In the genomic region with DNA sequence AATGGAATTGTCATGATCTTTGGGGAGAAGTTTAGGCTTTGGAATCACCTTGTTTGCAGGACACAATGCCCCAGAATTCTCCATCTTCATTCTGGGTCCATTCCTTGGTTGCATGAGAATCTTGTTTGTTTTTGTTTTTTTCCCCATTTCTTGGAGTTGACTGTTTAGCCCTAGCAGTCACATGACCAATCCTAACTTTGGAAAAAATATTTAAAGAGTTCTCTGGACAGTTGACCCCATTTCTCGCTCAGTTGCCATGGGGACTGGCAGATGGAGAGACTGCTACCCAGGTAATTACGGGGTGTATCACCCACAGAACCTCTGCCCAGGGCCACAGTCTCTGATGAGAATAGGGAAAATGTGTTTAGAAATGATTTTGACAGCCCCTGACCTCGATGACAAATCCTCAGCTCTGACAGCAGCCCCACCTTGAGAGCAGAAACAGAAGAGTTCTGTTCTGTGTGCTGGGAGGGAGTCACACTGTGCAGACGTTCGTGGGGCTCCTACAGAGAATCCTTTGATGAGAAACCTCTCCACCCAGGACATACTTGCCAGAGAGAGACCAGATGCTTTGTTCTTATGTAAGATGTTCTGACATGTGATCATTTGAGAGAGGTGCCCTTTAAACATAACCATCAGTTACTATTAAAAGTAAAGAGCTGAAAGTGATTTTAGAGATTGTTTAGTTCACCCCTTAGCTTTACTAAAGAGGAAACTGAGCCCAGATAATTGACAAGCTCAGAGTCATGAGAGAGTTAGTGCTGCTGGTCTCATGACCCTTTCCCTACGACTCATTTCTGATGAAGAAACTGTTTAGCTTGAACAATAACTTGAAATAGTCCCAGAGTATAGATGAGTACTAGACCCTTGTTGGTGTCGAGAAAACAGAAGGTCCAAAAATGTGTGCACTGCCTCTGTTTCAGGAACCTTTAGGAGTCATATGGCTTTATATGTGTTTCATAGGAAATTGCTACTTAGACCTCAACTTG, we compare ENCODE assay signal across 21 cellular contexts. TPM values are rescaled to one million over a fixed set of nuclear protein-coding genes. Genes with fewer than 3 reads are reported as not detected.
DNase-seq lines count a peak whose midpoint lies in the region; ATAC-seq and TF ChIP-seq lines count a peak whose summit lies in the region.
"Had no signal": no experiment of that assay in that cellular context is flagged by ENCODE, and none has a peak within 500 bp of the region (broad histone marks: within the 10 kb centered on the region; RNA-seq: fewer than 3 reads in every experiment).

No MANE protein-coding gene starts in this region.

- H3K4me1 Mint-ChIP-seq in activated T-cell treated with anti-CD3 and anti-CD28 coated beads, Interleukin-2, amount 50 U/mL, for 4 hours (ENCODE audit: low read depth) = no peaks in the 10 kb centered on the region
- H3K4me1 Mint-ChIP-seq: B cell had no signal

- H3K36me3 Mint-ChIP-seq in activated T-cell treated with anti-CD3 and anti-CD28 coated beads, Interleukin-2, amount 50 U/mL, for 4 hours (ENCODE audit: insufficient read depth) = no peaks in the 10 kb centered on the region
- H3K36me3 Mint-ChIP-seq: neural progenitor cell, type B pancreatic cell had no signal

- no peaks in the 10 kb centered on the region for H3K9me3 Mint-ChIP-seq in activated T-cell treated with anti-CD3 and anti-CD28 coated beads, Interleukin-2, amount 50 U/mL, for 4 hours
- H3K9me3 Mint-ChIP-seq: activated T-helper 1 cell treated with anti-CD3 and anti-CD28 coated beads, Interleukin-12 subunit alpha, Interleukin-12 subunit beta, Interleukin-2, Interleukin-4 antibody, amounts not matched to agents 30 ng/mL and 10 ng/mL and 1 ng/mL, durations not matched to agents 14 hours and 24 hours and 36 hours; T-helper 1 cell treated with Interleukin-12 subunit alpha and Interleukin-12 subunit beta and Interleukin-4 antibody, amounts not matched to agents 30 μg/mL and 1 μg/mL, for 36 hours; type B pancreatic cell had no signal

- TF ChIP-seq POLR2A in esophagus muscularis mucosa (IDR thresholded peaks at IDR 0.05; ENCODE audit: low read depth) (no peak), uterus (IDR thresholded peaks at IDR 0.05) (no peak)

- peak; percentile 32 for DNase-seq in activated T-cell treated with anti-CD3 and anti-CD28 coated beads, Interleukin-2, amount 50 U/mL, for 1 hour
- DNase-seq in activated T-cell treated with anti-CD3 and anti-CD28 coated beads, Interleukin-2, amount 50 U/mL, for 4 hours = no peak
- peak; percentile 19 for DNase-seq in NCI-H2227 treated with DMSO at 0.1 percent for 48 hours (lab: John Stamatoyannopoulos, UW)
- peak; percentile 79 for DNase-seq in esophagus muscularis mucosa (ENCODE audit: extremely low spot score)
- no peak for DNase-seq in osteoblast (ENCODE audit: insufficient read length, low spot score, missing footprints)
- no peak for DNase-seq in stimulated activated CD4-positive, alpha-beta T cell treated with anti-CD3 and anti-CD28 coated beads, Interleukin-4, amount 100 ng/mL, for 1 hour
- no peak for DNase-seq in D341Med (ENCODE audit: low spot score)
- no peak for DNase-seq in uterus
- DNase-seq: cerebellar nuclear complex, gastrocnemius medialis, NCI-H524 had no signal

- 81% methylated on average over 6 of the region's 7 CpGs for whole genome bisulfite sequencing in esophagus muscularis mucosa

- H3K27me3 ChIP-seq in esophagus muscularis mucosa (no peaks in the 10 kb centered on the region), osteoblast (ENCODE audit: insufficient read depth, low read length) (no peaks in the 10 kb centered on the region), uterus (no peaks in the 10 kb centered on the region)
- H3K27me3 ChIP-seq: gastrocnemius medialis had no signal

- no peaks in the 10 kb centered on the region for H3K36me3 ChIP-seq in esophagus muscularis mucosa
- H3K36me3 ChIP-seq in osteoblast (ENCODE audit: insufficient read depth, low read length) = no peaks in the 10 kb centered on the region
- no peaks in the 10 kb centered on the region for H3K36me3 ChIP-seq in uterus
- H3K36me3 ChIP-seq: gastrocnemius medialis, HAP-1, neural progenitor cell had no signal

- intact Hi-C loops in esophagus muscularis mucosa (cut with DNase I) (no loop called here), uterus (cut with DNase I; ENCODE audit: low total_unique reads) (no loop called here)

- TF ChIP-seq CTCF in esophagus muscularis mucosa (IDR thresholded peaks at IDR 0.05) (no peak), osteoblast (IDR thresholded peaks at IDR 0.05; ENCODE audit: extremely low read depth, low read depth, low read length) (no peak), uterus (IDR thresholded peaks at IDR 0.05) (no peak)

- H2AFZ ChIP-seq in osteoblast (ENCODE audit: low read length) = peak overlapping the region; percentile 3
- H2AFZ ChIP-seq: neural progenitor cell had no signal

- no peak for ATAC-seq in activated T-cell treated with anti-CD3 and anti-CD28 coated beads, Interleukin-2, amount 50 U/mL, for 4 hours
- ATAC-seq: gastrocnemius medialis, GM12878 had no signal

- no peaks in the 10 kb centered on the region for H3K79me2 ChIP-seq in osteoblast (ENCODE audit: insufficient read depth, low read length)

- no peak overlapping the region for H3K4me2 ChIP-seq in osteoblast (ENCODE audit: insufficient read depth, low read length)
- H3K4me2 ChIP-seq: neural progenitor cell had no signal

- no peaks in the 10 kb centered on the region for H4K20me1 ChIP-seq in osteoblast (ENCODE audit: insufficient read depth, low read length)

- no peak for TF ChIP-seq EP300 in esophagus muscularis mucosa (IDR thresholded peaks at IDR 0.05)

- H3K4me3 ChIP-seq in esophagus muscularis mucosa (no peak overlapping the region), osteoblast (ENCODE audit: insufficient read depth, low read length) (no peak overlapping the region), uterus (no peak overlapping the region)
- H3K4me3 ChIP-seq: gastrocnemius medialis, GM12878, HAP-1, neural progenitor cell had no signal

- H3K27ac ChIP-seq in esophagus muscularis mucosa (replicated peaks in 1 of 4) (peak overlapping the region in 1 of 4 donors; percentile 7), osteoblast (ENCODE audit: low read depth, low read length) (no peak overlapping the region), uterus (no peak overlapping the region)
- H3K27ac ChIP-seq: epithelial cell of prostate, gastrocnemius medialis, neural progenitor cell had no signal

- H3K9me3 ChIP-seq in esophagus muscularis mucosa = no peaks in the 10 kb centered on the region
- H3K9me3 ChIP-seq in osteoblast (ENCODE audit: low read depth, low read length) = no peaks in the 10 kb centered on the region
- no peaks in the 10 kb centered on the region for H3K9me3 ChIP-seq in uterus
- H3K9me3 ChIP-seq: gastrocnemius medialis, HAP-1 had no signal

- peaks cover 9% of the 10 kb centered on the region for H3K27me3 Mint-ChIP-seq in activated T-cell treated with anti-CD3 and anti-CD28 coated beads, Interleukin-2, amount 50 U/mL, for 4 hours (ENCODE audit: low read depth)

- H3K4me1 ChIP-seq in esophagus muscularis mucosa (peaks cover 0 to 23% (median 0%) of the 10 kb centered on the region in 4 donors), osteoblast (ENCODE audit: insufficient read depth, low read length) (no peaks in the 10 kb centered on the region), uterus (no peaks in the 10 kb centered on the region)
- H3K4me1 ChIP-seq: gastrocnemius medialis, HAP-1, neural progenitor cell had no signal

- no peak overlapping the region for H3K4me3 Mint-ChIP-seq in activated T-cell treated with anti-CD3 and anti-CD28 coated beads, Interleukin-2, amount 50 U/mL, for 4 hours
- H3K4me3 Mint-ChIP-seq: activated naive CD8-positive, alpha-beta T cell; activated T-helper 1 cell treated with anti-CD3 and anti-CD28 coated beads, Interleukin-12 subunit alpha, Interleukin-12 subunit beta, Interleukin-2, Interleukin-4 antibody, amounts not matched to agents 30 ng/mL and 10 ng/mL and 1 ng/mL, durations not matched to agents 14 hours and 24 hours and 36 hours; B cell; neural progenitor cell; T-helper 1 cell treated with Interleukin-12 subunit alpha and Interleukin-12 subunit beta and Interleukin-4 antibody, amounts not matched to agents 30 μg/mL and 1 μg/mL, for 36 hours; type B pancreatic cell had no signal

RNA-seq across cellular contexts. Expression of gene IL16, which starts 57.9 kb away (rescaled TPM):
- total RNA-seq in activated T-cell treated with anti-CD3 and anti-CD28 coated beads, Interleukin-2, amount 50 U/mL, for 4 hours = 10 to 100 TPM; 43.5 to 57.6 (median 45.0) TPM
- total RNA-seq in esophagus muscularis mucosa (10 to 100 TPM; 13.5 to 34.9 (median 19.8) TPM), osteoblast (6.5 and 7.1 TPM in 2 replicates), uterus (10 to 100 TPM; 16.6 to 69.2 (median 23.1) TPM)
- total RNA-seq: A172 had no signal

Comparison
In these comparisons a context has a peak if more than half of its experiments do, and no peak if none do; other contexts are left out.
1. DNase-seq: peak in activated T-cell treated with anti-CD3 and anti-CD28 coated beads, Interleukin-2, amount 50 U/mL, for 1 hour (single experiment), NCI-H2227 treated with DMSO at 0.1 percent for 48 hours (single experiment) and esophagus muscularis mucosa (single experiment); none in activated T-cell treated with anti-CD3 and anti-CD28 coated beads, Interleukin-2, amount 50 U/mL, for 4 hours (single experiment), osteoblast (single experiment), stimulated activated CD4-positive, alpha-beta T cell treated with anti-CD3 and anti-CD28 coated beads, Interleukin-4, amount 100 ng/mL, for 1 hour (single experiment), D341Med (single experiment) and uterus (0 of 2).